In the genomic region with DNA sequence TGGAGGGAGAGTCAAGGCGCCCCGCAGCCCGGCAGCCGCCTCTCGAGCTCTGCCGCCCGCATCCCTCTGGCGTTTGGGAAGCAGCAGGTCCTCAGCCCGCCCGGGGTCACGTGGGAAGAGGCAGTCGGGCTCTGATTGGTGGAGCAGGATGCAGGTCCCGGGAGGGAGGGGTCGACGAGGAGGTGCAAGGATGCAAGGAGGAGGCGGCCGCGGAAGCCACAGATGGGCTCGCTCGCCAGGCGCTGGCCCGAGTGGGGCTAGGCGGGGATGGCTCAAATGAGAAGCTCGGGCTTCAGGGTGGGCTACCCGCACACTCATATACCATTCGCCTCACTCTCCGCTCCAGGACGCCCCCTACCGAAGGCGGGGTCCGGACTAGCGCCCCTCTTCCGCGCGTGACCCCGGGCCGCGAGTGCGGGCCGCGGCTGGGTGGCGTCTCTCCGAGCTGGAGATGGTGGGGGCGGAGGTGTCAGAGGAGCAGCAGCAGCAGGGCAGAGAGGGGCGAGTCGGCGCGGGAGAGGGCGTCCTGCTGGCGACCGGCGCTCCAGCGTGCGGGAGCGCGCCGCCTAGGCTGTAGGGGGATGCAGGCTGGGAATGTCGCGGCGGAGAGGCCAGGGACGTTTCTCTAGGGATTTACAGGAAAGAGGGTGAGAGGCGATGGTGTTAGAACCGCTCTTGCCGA, we compare ENCODE assay signal across 8 cellular contexts.
DNase-seq lines count a peak whose midpoint lies in the region; ATAC-seq and TF ChIP-seq lines count a peak whose summit lies in the region.

Gene TMEFF2 (minus strand): TSS at position 68 of the 682 bp plus-strand sequence. CDS start 409 bp downstream, outside the sequence.

- ATAC-seq in GM18520 (IDR thresholded peaks at IDR 0.05; ENCODE audit: unreplicated experiment), result no peak

- peak within 1 kb of the TSS; percentile 47 for H3K4me3 ChIP-seq in HFF-Myc (replicated peaks; ENCODE audit: low read depth, low read length)

- peak; percentile 24 for TF ChIP-seq CTCF in HFF-Myc (IDR thresholded peaks at IDR 0.05; ENCODE audit: low read depth, low read length, missing control alignments)

- DNase-seq in EL, result peak; percentile 92
- DNase-seq in HFF-Myc (ENCODE audit: extremely low read depth, low read depth), result no peak
- DNase-seq in NCI-H146 treated with DMSO at 0.1 percent for 48 hours (lab: John Stamatoyannopoulos, UW; ENCODE audit: unreplicated experiment), result peak; percentile 77
- DNase-seq in activated CD4-positive, CD25-positive, alpha-beta regulatory T cell treated with anti-CD3 and anti-CD28 coated beads, Interleukin-2, amount 50 U/mL, for 72 hours, result peak; percentile 50
- DNase-seq in dedifferentiated amniotic fluid mesenchymal stem cell (ENCODE audit: extremely low spot score), result peak; percentile 93
- peak; percentile 95 for DNase-seq in left kidney (ENCODE audit: low read depth, low spot score)
- peak; percentile 30 to 56 for DNase-seq in stimulated activated CD4-positive, alpha-beta T cell treated with anti-CD3 and anti-CD28 coated beads, Interleukin-15, amount 100 ng/mL, for 48 hours (ENCODE audit: low read depth in 2 of 2)
